22 cellular contexts compared by ENCODE assay signal in genomic region chr7:34946486-34946885, GRCh38.
"Had no signal": no experiment of that assay in that cellular context is flagged by ENCODE, and none has a peak within 500 bp of the region (broad histone marks: within the 10 kb centered on the region; RNA-seq: fewer than 3 reads in every experiment).

No MANE protein-coding gene starts in this region.

- H3K4me1 ChIP-seq: gastroesophageal sphincter, lower lobe of right lung, psoas muscle, sigmoid colon, testis, tibial nerve, uterus had no signal

- H3K27ac ChIP-seq: gastroesophageal sphincter, lower lobe of right lung, neutrophil, psoas muscle, sigmoid colon, skin epidermis, testis, tibial nerve, uterus had no signal

- ATAC-seq: esophagus mucosa; gastroesophageal sphincter; left lobe of liver; naive thymus-derived CD4-positive, alpha-beta T cell; psoas muscle; stimulated activated naive B cell treated with anti-CD40 and anti-IgM and Interleukin-4, amounts not matched to agents 10 μg/mL and 1 μg/mL and 100 μg/mL, for 72 hours; stimulated activated naive CD8-positive, alpha-beta T cell treated with anti-CD3 and anti-CD28 coated beads, Interleukin-15, amount 100 ng/mL, for 72 hours had no signal

- H3K4me3 ChIP-seq: gastroesophageal sphincter, lower lobe of right lung, psoas muscle, sigmoid colon, skin epidermis, testis, tibial nerve, uterus had no signal

- H3K36me3 ChIP-seq: neutrophil, tibial nerve, uterus had no signal

- FAIRE-seq: endometrium had no signal

- DNase-seq: effector memory CD4-positive, alpha-beta T cell; glutamatergic neuron; islet precursor cell; lower lobe of right lung; naive thymus-derived CD4-positive, alpha-beta T cell; nephron progenitor cell; psoas muscle; retina; sigmoid colon; stimulated activated CD4-positive, alpha-beta T cell treated with anti-CD3 and anti-CD28 coated beads, Interleukin-2, amount 100 ng/mL, for 24 hours; stimulated activated CD4-positive, alpha-beta T cell treated with anti-CD3 and anti-CD28 coated beads, Interleukin-4, amount 100 ng/mL, for 4 hours; stimulated activated naive B cell treated with anti-CD40 and anti-IgM and Interleukin-4, amounts not matched to agents 10 μg/mL and 1 μg/mL and 100 μg/mL, for 72 hours; stimulated activated naive CD8-positive, alpha-beta T cell treated with anti-CD3 and anti-CD28 coated beads, Interleukin-15, amount 100 ng/mL, for 72 hours; testis; uterus had no signal

- H3K27me3 ChIP-seq: gastroesophageal sphincter, neutrophil, sigmoid colon, testis, tibial nerve, uterus had no signal

- H3K9me3 ChIP-seq: gastroesophageal sphincter, lower lobe of right lung, neutrophil, psoas muscle, sigmoid colon, testis, tibial nerve, uterus had no signal
